1 cellular context compared by ENCODE assay signal in the genomic region with DNA sequence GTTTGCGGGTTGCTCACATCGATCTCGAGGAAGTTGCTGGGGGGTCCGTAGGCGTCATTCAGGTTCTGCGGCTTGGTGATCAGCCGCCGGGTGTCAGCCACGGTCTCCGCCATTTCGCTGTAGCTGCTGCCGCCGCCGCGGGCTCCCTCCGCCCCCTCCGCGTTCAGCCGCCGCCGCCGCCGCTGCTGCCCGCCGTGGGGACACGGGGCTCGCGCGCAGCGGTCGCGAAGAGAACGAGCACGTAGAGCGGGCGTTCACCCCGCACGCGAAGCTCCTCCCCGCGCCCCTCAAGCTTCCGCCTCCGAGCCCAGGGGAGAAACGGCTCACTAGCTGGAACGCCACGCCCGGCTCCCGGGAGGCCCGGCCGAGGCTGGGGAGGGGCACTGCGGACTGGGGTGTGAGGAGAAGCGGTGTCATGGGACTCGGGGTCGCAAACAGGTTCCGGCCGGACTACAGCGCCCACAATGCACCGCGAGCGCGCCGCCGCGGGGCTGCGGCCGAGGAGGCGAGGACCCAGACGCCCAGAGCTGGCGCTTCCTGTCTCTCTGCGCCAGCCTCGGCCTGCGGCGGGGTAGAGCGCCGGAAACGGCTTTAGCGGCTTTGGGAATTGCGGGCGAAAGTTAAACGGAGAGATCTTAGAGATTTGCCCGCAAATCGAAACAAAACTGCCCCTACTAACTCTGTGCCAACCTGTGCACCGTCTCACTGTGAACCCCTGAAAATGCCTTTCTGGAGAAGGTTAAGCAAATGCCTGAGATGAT.
TF ChIP-seq lines count a peak whose summit lies in the region.

A gene (minus strand): TSS at position 232 of the 761 bp plus-strand sequence. CDS start 119 bp downstream, at position 113.

TF ChIP-seq in HepG2, 621 proteins besides CTCF, POLR2A, EP300 and RAD21 (continued from another document and continues in another):
- TF ChIP-seq, protein P1, sequence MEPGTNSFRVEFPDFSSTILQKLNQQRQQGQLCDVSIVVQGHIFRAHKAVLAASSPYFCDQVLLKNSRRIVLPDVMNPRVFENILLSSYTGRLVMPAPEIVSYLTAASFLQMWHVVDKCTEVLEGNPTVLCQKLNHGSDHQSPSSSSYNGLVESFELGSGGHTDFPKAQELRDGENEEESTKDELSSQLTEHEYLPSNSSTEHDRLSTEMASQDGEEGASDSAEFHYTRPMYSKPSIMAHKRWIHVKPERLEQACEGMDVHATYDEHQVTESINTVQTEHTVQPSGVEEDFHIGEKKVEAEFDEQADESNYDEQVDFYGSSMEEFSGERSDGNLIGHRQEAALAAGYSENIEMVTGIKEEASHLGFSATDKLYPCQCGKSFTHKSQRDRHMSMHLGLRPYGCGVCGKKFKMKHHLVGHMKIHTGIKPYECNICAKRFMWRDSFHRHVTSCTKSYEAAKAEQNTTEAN (CRISPR knock-in tag; conservative IDR thresholded peaks at IDR 0.05): 0 out of 2 replicates have a peak, but pooled peaks have one; percentile 23
- no peak for TF ChIP-seq CCAR2 (optimal IDR thresholded peaks at IDR 0.05; ENCODE audit: low read depth, low read length)
- TF ChIP-seq ZNF570 (CRISPR knock-in tag; IDR thresholded peaks at IDR 0.05; ENCODE audit: borderline replicate concordance): no peak
- TF ChIP-seq ZNF367 (CRISPR knock-in tag; IDR thresholded peaks at IDR 0.05; ENCODE audit: borderline replicate concordance): no peak
- TF ChIP-seq FOXP1 (IDR thresholded peaks at IDR 0.05): no peak
- TF ChIP-seq FOXP1 (CRISPR knock-in tag; IDR thresholded peaks at IDR 0.05): no peak
- no peak for TF ChIP-seq ZFAT (CRISPR knock-in tag; conservative IDR thresholded peaks at IDR 0.05)
- 0 out of 2 replicates have a peak, but pooled peaks have one; percentile 83 for TF ChIP-seq RFXANK (CRISPR knock-in tag; IDR thresholded peaks at IDR 0.05)
- TF ChIP-seq, protein P2, sequence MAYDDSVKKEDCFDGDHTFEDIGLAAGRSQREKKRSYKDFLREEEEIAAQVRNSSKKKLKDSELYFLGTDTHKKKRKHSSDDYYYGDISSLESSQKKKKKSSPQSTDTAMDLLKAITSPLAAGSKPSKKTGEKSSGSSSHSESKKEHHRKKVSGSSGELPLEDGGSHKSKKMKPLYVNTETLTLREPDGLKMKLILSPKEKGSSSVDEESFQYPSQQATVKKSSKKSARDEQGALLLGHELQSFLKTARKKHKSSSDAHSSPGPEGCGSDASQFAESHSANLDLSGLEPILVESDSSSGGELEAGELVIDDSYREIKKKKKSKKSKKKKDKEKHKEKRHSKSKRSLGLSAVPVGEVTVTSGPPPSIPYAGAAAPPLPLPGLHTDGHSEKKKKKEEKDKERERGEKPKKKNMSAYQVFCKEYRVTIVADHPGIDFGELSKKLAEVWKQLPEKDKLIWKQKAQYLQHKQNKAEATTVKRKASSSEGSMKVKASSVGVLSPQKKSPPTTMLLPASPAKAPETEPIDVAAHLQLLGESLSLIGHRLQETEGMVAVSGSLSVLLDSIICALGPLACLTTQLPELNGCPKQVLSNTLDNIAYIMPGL (CRISPR knock-in tag; IDR thresholded peaks at IDR 0.05; ENCODE audit: borderline replicate concordance in 1 of 2, low read depth in 1 of 2): peak; percentile 71 to 95; a peak in 3 of 4 replicates
- peak; percentile 19; the same call in 1 of the 2 replicates for TF ChIP-seq ZNF564 (CRISPR knock-in tag; IDR thresholded peaks at IDR 0.05)
- no peak for TF ChIP-seq AHR (CRISPR knock-in tag; IDR thresholded peaks at IDR 0.05)
- no peak for TF ChIP-seq ATF1 (CRISPR knock-in tag; IDR thresholded peaks at IDR 0.05)
- peak; percentile 92 for TF ChIP-seq RBFOX2 (IDR thresholded peaks at IDR 0.05; ENCODE audit: low read depth, low read length)
- peak; percentile 83; the same call in 1 of the 2 replicates for TF ChIP-seq KDM3A (CRISPR knock-in tag; IDR thresholded peaks at IDR 0.05; ENCODE audit: low read depth)
- TF ChIP-seq ZFP82 (CRISPR knock-in tag; IDR thresholded peaks at IDR 0.05; ENCODE audit: borderline replicate concordance): peak; percentile 72; the same call in 1 of the 2 replicates
- TF ChIP-seq ZNF792 (CRISPR knock-in tag; IDR thresholded peaks at IDR 0.05): no peak
- TF ChIP-seq, protein P3, sequence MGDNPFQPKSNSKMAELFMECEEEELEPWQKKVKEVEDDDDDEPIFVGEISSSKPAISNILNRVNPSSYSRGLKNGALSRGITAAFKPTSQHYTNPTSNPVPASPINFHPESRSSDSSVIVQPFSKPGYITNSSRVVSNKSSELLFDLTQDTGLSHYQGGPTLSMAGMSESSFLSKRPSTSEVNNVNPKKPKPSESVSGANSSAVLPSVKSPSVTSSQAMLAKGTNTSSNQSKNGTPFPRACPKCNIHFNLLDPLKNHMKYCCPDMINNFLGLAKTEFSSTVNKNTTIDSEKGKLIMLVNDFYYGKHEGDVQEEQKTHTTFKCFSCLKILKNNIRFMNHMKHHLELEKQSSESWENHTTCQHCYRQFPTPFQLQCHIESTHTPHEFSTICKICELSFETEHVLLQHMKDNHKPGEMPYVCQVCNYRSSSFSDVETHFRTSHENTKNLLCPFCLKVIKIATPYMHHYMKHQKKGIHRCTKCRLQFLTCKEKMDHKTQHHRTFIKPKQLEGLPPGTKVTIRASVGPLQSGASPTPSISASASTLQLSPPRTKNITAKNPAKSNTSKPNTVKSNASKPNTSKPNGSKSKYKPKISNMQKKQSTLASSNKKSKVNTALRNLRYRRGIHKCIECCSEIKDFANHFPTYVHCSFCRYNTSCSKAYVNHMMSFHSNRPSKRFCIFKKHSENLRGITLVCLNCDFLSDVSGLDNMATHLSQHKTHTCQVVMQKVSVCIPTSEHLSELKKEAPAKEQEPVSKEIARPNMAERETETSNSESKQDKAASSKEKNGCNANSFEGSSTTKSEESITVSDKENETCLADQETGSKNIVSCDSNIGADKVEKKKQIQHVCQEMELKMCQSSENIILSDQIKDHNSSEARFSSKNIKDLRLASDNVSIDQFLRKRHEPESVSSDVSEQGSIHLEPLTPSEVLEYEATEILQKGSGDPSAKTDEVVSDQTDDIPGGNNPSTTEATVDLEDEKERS (CRISPR knock-in tag; IDR thresholded peaks at IDR 0.05): no peak
- TF ChIP-seq, protein P4, sequence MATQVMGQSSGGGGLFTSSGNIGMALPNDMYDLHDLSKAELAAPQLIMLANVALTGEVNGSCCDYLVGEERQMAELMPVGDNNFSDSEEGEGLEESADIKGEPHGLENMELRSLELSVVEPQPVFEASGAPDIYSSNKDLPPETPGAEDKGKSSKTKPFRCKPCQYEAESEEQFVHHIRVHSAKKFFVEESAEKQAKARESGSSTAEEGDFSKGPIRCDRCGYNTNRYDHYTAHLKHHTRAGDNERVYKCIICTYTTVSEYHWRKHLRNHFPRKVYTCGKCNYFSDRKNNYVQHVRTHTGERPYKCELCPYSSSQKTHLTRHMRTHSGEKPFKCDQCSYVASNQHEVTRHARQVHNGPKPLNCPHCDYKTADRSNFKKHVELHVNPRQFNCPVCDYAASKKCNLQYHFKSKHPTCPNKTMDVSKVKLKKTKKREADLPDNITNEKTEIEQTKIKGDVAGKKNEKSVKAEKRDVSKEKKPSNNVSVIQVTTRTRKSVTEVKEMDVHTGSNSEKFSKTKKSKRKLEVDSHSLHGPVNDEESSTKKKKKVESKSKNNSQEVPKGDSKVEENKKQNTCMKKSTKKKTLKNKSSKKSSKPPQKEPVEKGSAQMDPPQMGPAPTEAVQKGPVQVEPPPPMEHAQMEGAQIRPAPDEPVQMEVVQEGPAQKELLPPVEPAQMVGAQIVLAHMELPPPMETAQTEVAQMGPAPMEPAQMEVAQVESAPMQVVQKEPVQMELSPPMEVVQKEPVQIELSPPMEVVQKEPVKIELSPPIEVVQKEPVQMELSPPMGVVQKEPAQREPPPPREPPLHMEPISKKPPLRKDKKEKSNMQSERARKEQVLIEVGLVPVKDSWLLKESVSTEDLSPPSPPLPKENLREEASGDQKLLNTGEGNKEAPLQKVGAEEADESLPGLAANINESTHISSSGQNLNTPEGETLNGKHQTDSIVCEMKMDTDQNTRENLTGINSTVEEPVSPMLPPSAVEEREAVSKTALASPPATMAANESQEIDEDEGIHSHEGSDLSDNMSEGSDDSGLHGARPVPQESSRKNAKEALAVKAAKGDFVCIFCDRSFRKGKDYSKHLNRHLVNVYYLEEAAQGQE (IDR thresholded peaks at IDR 0.05; ENCODE audit: borderline replicate concordance in 1 of 2, low read depth in 1 of 2, low read length in 2 of 2): peak in 1 of 2 experiments; percentile 62; a peak in 1 of 4 replicates
- TF ChIP-seq, protein P5, sequence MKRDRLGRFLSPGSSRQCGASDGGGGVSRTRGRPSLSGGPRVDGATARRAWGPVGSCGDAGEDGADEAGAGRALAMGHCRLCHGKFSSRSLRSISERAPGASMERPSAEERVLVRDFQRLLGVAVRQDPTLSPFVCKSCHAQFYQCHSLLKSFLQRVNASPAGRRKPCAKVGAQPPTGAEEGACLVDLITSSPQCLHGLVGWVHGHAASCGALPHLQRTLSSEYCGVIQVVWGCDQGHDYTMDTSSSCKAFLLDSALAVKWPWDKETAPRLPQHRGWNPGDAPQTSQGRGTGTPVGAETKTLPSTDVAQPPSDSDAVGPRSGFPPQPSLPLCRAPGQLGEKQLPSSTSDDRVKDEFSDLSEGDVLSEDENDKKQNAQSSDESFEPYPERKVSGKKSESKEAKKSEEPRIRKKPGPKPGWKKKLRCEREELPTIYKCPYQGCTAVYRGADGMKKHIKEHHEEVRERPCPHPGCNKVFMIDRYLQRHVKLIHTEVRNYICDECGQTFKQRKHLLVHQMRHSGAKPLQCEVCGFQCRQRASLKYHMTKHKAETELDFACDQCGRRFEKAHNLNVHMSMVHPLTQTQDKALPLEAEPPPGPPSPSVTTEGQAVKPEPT (CRISPR knock-in tag; IDR thresholded peaks at IDR 0.05; ENCODE audit: low read depth): no peak
- TF ChIP-seq HDAC1 (CRISPR knock-in tag; IDR thresholded peaks at IDR 0.05): peak; percentile 69
- TF ChIP-seq ZNF766 (CRISPR knock-in tag; IDR thresholded peaks at IDR 0.05; ENCODE audit: borderline replicate concordance): 0 out of 2 replicates have a peak, but pooled peaks have one; percentile 43
- TF ChIP-seq ZFP37 (CRISPR knock-in tag; IDR thresholded peaks at IDR 0.05; ENCODE audit: borderline replicate concordance): no peak
- TF ChIP-seq ZEB1 (IDR thresholded peaks at IDR 0.05; ENCODE audit: insufficient replicate concordance, low read depth): no peak
- TF ChIP-seq NR3C1 (CRISPR knock-in tag; IDR thresholded peaks at IDR 0.05): no peak
- TF ChIP-seq, protein P6, sequence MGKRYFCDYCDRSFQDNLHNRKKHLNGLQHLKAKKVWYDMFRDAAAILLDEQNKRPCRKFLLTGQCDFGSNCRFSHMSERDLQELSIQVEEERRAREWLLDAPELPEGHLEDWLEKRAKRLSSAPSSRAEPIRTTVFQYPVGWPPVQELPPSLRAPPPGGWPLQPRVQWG (CRISPR knock-in tag; IDR thresholded peaks at IDR 0.05; ENCODE audit: borderline replicate concordance, low read depth): no peak
- no peak for TF ChIP-seq ADNP (CRISPR knock-in tag; IDR thresholded peaks at IDR 0.05)
- TF ChIP-seq, protein P7, sequence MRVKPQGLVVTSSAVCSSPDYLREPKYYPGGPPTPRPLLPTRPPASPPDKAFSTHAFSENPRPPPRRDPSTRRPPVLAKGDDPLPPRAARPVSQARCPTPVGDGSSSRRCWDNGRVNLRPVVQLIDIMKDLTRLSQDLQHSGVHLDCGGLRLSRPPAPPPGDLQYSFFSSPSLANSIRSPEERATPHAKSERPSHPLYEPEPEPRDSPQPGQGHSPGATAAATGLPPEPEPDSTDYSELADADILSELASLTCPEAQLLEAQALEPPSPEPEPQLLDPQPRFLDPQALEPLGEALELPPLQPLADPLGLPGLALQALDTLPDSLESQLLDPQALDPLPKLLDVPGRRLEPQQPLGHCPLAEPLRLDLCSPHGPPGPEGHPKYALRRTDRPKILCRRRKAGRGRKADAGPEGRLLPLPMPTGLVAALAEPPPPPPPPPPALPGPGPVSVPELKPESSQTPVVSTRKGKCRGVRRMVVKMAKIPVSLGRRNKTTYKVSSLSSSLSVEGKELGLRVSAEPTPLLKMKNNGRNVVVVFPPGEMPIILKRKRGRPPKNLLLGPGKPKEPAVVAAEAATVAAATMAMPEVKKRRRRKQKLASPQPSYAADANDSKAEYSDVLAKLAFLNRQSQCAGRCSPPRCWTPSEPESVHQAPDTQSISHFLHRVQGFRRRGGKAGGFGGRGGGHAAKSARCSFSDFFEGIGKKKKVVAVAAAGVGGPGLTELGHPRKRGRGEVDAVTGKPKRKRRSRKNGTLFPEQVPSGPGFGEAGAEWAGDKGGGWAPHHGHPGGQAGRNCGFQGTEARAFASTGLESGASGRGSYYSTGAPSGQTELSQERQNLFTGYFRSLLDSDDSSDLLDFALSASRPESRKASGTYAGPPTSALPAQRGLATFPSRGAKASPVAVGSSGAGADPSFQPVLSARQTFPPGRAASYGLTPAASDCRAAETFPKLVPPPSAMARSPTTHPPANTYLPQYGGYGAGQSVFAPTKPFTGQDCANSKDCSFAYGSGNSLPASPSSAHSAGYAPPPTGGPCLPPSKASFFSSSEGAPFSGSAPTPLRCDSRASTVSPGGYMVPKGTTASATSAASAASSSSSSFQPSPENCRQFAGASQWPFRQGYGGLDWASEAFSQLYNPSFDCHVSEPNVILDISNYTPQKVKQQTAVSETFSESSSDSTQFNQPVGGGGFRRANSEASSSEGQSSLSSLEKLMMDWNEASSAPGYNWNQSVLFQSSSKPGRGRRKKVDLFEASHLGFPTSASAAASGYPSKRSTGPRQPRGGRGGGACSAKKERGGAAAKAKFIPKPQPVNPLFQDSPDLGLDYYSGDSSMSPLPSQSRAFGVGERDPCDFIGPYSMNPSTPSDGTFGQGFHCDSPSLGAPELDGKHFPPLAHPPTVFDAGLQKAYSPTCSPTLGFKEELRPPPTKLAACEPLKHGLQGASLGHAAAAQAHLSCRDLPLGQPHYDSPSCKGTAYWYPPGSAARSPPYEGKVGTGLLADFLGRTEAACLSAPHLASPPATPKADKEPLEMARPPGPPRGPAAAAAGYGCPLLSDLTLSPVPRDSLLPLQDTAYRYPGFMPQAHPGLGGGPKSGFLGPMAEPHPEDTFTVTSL (CRISPR knock-in tag; IDR thresholded peaks at IDR 0.05; ENCODE audit: borderline replicate concordance): no peak
- TF ChIP-seq NR2C2 (CRISPR knock-in tag; IDR thresholded peaks at IDR 0.05; ENCODE audit: borderline replicate concordance): peak; percentile 91
- TF ChIP-seq RELA (CRISPR knock-in tag; IDR thresholded peaks at IDR 0.05): no peak
- TF ChIP-seq, protein P8, sequence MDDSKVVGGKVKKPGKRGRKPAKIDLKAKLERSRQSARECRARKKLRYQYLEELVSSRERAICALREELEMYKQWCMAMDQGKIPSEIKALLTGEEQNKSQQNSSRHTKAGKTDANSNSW (CRISPR knock-in tag; IDR thresholded peaks at IDR 0.05; ENCODE audit: borderline replicate concordance): no peak
